Comparison of ENCODE assay signal across 10 cellular contexts in the genomic region with DNA sequence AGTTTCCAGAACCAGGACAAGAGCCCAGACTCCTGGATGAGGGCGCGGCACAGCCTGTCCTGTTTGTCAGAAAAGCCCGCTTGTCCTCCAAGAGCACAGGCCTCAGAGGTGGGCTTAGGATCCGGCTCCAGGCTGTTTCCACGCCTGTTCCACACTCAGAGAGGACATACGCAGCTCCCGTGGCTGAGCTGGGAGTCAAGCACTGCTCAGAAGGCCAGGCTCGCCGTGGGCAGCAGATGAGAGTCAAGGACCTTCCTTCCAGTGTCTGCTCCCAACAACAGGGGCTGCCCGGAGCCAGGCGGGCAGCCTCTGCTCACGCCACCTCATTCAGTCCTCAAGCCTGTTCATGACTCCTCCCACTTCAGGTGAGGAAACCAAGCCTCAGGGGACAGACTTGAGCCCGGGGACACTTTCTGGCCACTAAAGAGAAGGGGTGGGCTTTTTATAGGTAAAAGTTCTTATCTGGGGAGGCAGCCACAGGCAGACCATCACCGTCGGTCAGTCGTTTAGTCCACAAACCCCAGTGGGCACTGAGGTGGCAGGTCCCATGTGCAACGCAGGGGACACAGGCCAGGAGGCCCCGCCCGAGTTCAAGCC. TPM values are rescaled to one million over a fixed set of nuclear protein-coding genes. Genes with fewer than 3 reads are reported as not detected.
DNase-seq lines count a peak whose midpoint lies in the region; ATAC-seq, FAIRE-seq and TF ChIP-seq lines count a peak whose summit lies in the region.
"Had no signal": no experiment of that assay in that cellular context is flagged by ENCODE, and none has a peak within 500 bp of the region (broad histone marks: within the 10 kb centered on the region; RNA-seq: fewer than 3 reads in every experiment).

No MANE protein-coding gene starts in this region.

- H3K4me3 Mint-ChIP-seq in T-helper 17 cell: no peak overlapping the region

- H3K9ac ChIP-seq in parathyroid adenoma: no peak overlapping the region

- H3K27me3 ChIP-seq in foreskin keratinocyte: no peaks in the 10 kb centered on the region
- H3K27me3 ChIP-seq in parathyroid adenoma (ENCODE audit: control insufficient read depth, insufficient read depth, low read length): no peaks in the 10 kb centered on the region

- FAIRE-seq in D721Med (lab: Jason Lieb, UNC): no peak

- peaks cover 23% of the 10 kb centered on the region for H3K4me1 Mint-ChIP-seq in T-helper 17 cell

- H3K27ac ChIP-seq in foreskin keratinocyte (peak overlapping the region; percentile 54), parathyroid adenoma (peak overlapping the region; percentile 36)

- peaks cover 29% of the 10 kb centered on the region for H3K4me1 ChIP-seq in foreskin keratinocyte
- no peaks in the 10 kb centered on the region for H3K4me1 ChIP-seq in parathyroid adenoma

- H3K36me3 Mint-ChIP-seq in T-helper 17 cell (ENCODE audit: low read depth): peaks cover 2% of the 10 kb centered on the region
- H3K36me3 Mint-ChIP-seq: CD4-positive, CD25-positive, alpha-beta regulatory T cell had no signal

- peak overlapping the region; percentile 43 for H3K27ac Mint-ChIP-seq in T-helper 17 cell

- no peaks in the 10 kb centered on the region for H3K79me2 ChIP-seq in parathyroid adenoma

- no peak overlapping the region for H3K4me3 ChIP-seq in parathyroid adenoma (ENCODE audit: low read depth, low read length)

- TF ChIP-seq CTCF in foreskin keratinocyte (conservative IDR thresholded peaks at IDR 0.05) (no peak), parathyroid adenoma (IDR thresholded peaks at IDR 0.05) (no peak), D721Med (IDR thresholded peaks at IDR 0.05; ENCODE audit: insufficient read depth, missing control alignments) (no peak)

- H3K27me3 Mint-ChIP-seq in T-helper 17 cell: no peaks in the 10 kb centered on the region

- H2AFZ ChIP-seq in parathyroid adenoma: no peak overlapping the region

- ATAC-seq in T-helper 17 cell: no peak
- ATAC-seq in foreskin keratinocyte: peak; percentile 3
- no peak for ATAC-seq in GM21423 (IDR thresholded peaks at IDR 0.05; ENCODE audit: unreplicated experiment)

- H3K9me3 ChIP-seq in T-helper 17 cell (ENCODE audit: control insufficient read depth, low read length, poor library complexity, severe bottlenecking): no peaks in the 10 kb centered on the region
- no peaks in the 10 kb centered on the region for H3K9me3 ChIP-seq in parathyroid adenoma (ENCODE audit: control insufficient read depth, low read length)

- peak; percentile 49 for DNase-seq in AG08396 (ENCODE audit: low spot score)
- DNase-seq in T-helper 17 cell: no peak
- no peak for DNase-seq in foreskin keratinocyte
- no peak for DNase-seq in DMS 273 (lab: John Stamatoyannopoulos, UW; ENCODE audit: unreplicated experiment)
- no peak for DNase-seq in central memory CD4-positive, alpha-beta T cell
- DNase-seq in D721Med (ENCODE audit: insufficient read length, low spot score): no peak
- DNase-seq: CD4-positive, CD25-positive, alpha-beta regulatory T cell; effector memory CD4-positive, alpha-beta T cell had no signal

- H3K4me2 ChIP-seq in parathyroid adenoma (ENCODE audit: low read length): no peak overlapping the region

- no peaks in the 10 kb centered on the region for H3K36me3 ChIP-seq in parathyroid adenoma (ENCODE audit: control insufficient read depth, insufficient read depth, low read length)

RNA-seq across cellular contexts. Expression of a gene that starts 3.8 kb away (rescaled TPM):
- 10 to 100 TPM; 44.8 to 80.7 TPM for total RNA-seq in T-helper 17 cell
- total RNA-seq in foreskin keratinocyte: 119 and 127 TPM in 2 replicates
- polyA plus RNA-seq in foreskin keratinocyte: 234 and 245 TPM in 2 replicates

RNA-seq across cellular contexts. Expression of a gene that starts 5.0 kb away (rescaled TPM):
- 1 to 10 TPM; 3.9 to 4.5 TPM for total RNA-seq in T-helper 17 cell
- total RNA-seq in foreskin keratinocyte: 0.14 and 0.24 TPM in 2 replicates
- not detected in 2 replicates for polyA plus RNA-seq in foreskin keratinocyte

RNA-seq across cellular contexts. Expression of a gene that starts 30.8 kb away (rescaled TPM):
- total RNA-seq in T-helper 17 cell (10 to 100 TPM; 70.3 to 71.2 TPM), foreskin keratinocyte (41.2 and 42.2 TPM in 2 replicates)
- polyA plus RNA-seq in foreskin keratinocyte: 37.3 and 40.0 TPM in 2 replicates
